22 cellular contexts compared by ENCODE assay signal in genomic region chr17:13750783-13751484, GRCh38.
DNase-seq lines count a peak whose midpoint lies in the region; ATAC-seq and TF ChIP-seq lines count a peak whose summit lies in the region.
"Had no signal": no experiment of that assay in that cellular context is flagged by ENCODE, and none has a peak within 500 bp of the region (broad histone marks: within the 10 kb centered on the region; RNA-seq: fewer than 3 reads in every experiment).

No MANE protein-coding gene starts in this region.

- peaks cover 11% of the 10 kb centered on the region for H3K4me1 Mint-ChIP-seq in MCF 10A (ENCODE audit: insufficient read depth, unreplicated experiment)
- H3K4me1 Mint-ChIP-seq: activated naive CD8-positive, alpha-beta T cell treated with anti-CD3 and anti-CD28 coated beads, Interleukin-2, amount 10 ng/mL, durations not matched to agents 7 days and 5 days; CD8-positive, alpha-beta memory T cell; central memory CD8-positive, alpha-beta T cell; naive B cell; T-cell had no signal

- H3K4me3 Mint-ChIP-seq in MCF 10A (ENCODE audit: unreplicated experiment) = no peak overlapping the region
- H3K4me3 Mint-ChIP-seq: activated naive CD8-positive, alpha-beta T cell treated with anti-CD3 and anti-CD28 coated beads, Interleukin-2, amount 10 ng/mL, durations not matched to agents 7 days and 5 days; CD8-positive, alpha-beta memory T cell; central memory CD8-positive, alpha-beta T cell; naive B cell; T-cell had no signal

- no CpG with 5 or more reads among the region's 8 CpGs for WGBS in iPS DF 6.9 (ENCODE audit: insufficient coverage, insufficient read length)

- no peaks in the 10 kb centered on the region for H3K27me3 Mint-ChIP-seq in MCF 10A (ENCODE audit: insufficient read depth, unreplicated experiment)

- BruUV-seq in MCF 10A (replicated peaks; lab: Mats Ljungman, UMichigan) = no TSS peak

- in situ Hi-C loops in ACHN (cut with HindIII; ENCODE audit: low pct_ligation_motif_present, low pct_unique_long_range_greater_than_20kb, low sequenced_read_pairs) = no loop called here

- H3K4me1 ChIP-seq in breast epithelium (no peaks in the 10 kb centered on the region), iPS DF 6.9 (ENCODE audit: control insufficient read depth, insufficient read depth, low read length) (peaks cover 4% of the 10 kb centered on the region; the same call in 1 of the 2 replicates)
- H3K4me1 ChIP-seq: heart left ventricle, left lung, thyroid gland had no signal

- CTCF ChIA-PET in MCF 10A (lab: Yijun Ruan, JAX) = interaction anchor here (0.7 to 0.9 kb wide), 2 partner anchors 35 to 154 kb away, joined by 3 read pairs; no protein-coding TSS in a partner anchor

- no peaks in the 10 kb centered on the region for H3K27me3 ChIP-seq in breast epithelium
- H3K27me3 ChIP-seq in iPS DF 6.9 (ENCODE audit: control insufficient read depth, insufficient read depth, low read length) = no peaks in the 10 kb centered on the region
- H3K27me3 ChIP-seq: left lung, thyroid gland had no signal

- peak; percentile 28 for DNase-seq in MCF 10A (ENCODE audit: unreplicated experiment)
- DNase-seq in breast epithelium (ENCODE audit: low spot score in 2 of 2) = no peak
- DNase-seq in SW480 (ENCODE audit: low spot score) = peak; percentile 8
- peak; percentile 43 for DNase-seq in iPS DF 6.9 (ENCODE audit: low read depth, low spot score)
- no peak for DNase-seq in ACHN
- no peak for DNase-seq in T1000 (lab: John Stamatoyannopoulos, UW)
- DNase-seq in activated naive CD4-positive, alpha-beta T cell (lab: John Stamatoyannopoulos, UW) = no peak
- DNase-seq: activated CD4-positive, alpha-beta T cell treated with anti-CD3 and anti-CD28 coated beads for 1 hour; activated naive CD8-positive, alpha-beta T cell treated with anti-CD3 and anti-CD28 coated beads, Interleukin-2, amount 10 ng/mL, durations not matched to agents 7 days and 5 days; activated T-cell treated with anti-CD3 and anti-CD28 coated beads, Interleukin-2, amount 50 U/mL, for 1 hour; CD8-positive, alpha-beta memory T cell; heart left ventricle; KG1; left lung; naive B cell; NCI-H146; stimulated activated CD8-positive, alpha-beta memory T cell treated with anti-CD3 and anti-CD28 coated beads, Interleukin-4, amount 100 ng/mL, for 48 hours; T-cell; thyroid gland had no signal

- H3K9me3 Mint-ChIP-seq in MCF 10A (ENCODE audit: unreplicated experiment) = no peaks in the 10 kb centered on the region
- H3K9me3 Mint-ChIP-seq: activated naive CD8-positive, alpha-beta T cell treated with anti-CD3 and anti-CD28 coated beads, Interleukin-2, amount 10 ng/mL, durations not matched to agents 7 days and 5 days; CD8-positive, alpha-beta memory T cell; central memory CD8-positive, alpha-beta T cell; T-cell had no signal

- H3K4me3 ChIP-seq in breast epithelium (no peak overlapping the region), iPS DF 6.9 (ENCODE audit: low read length) (no peak overlapping the region)
- H3K4me3 ChIP-seq: heart left ventricle, left lung, thyroid gland had no signal

- H3K9me3 ChIP-seq in breast epithelium (no peaks in the 10 kb centered on the region), iPS DF 6.9 (ENCODE audit: control insufficient read depth, insufficient read depth, low read length) (no peaks in the 10 kb centered on the region)
- H3K9me3 ChIP-seq: left lung, thyroid gland had no signal

- no peak for TF ChIP-seq POLR2A in breast epithelium (IDR thresholded peaks at IDR 0.05)

- no peak for ATAC-seq in GM18517 (IDR thresholded peaks at IDR 0.05; ENCODE audit: unreplicated experiment)
- ATAC-seq: heart left ventricle, left lung, T-cell had no signal

- intact Hi-C loops in MCF 10A (cut with micrococcal nuclease) (no loop called here), breast epithelium (cut with DNase I; ENCODE audit: low total_unique reads) (no loop called here)

- no peaks in the 10 kb centered on the region for H3K36me3 Mint-ChIP-seq in MCF 10A (ENCODE audit: insufficient read depth, unreplicated experiment)
- H3K36me3 Mint-ChIP-seq: activated naive CD8-positive, alpha-beta T cell treated with anti-CD3 and anti-CD28 coated beads, Interleukin-2, amount 10 ng/mL, durations not matched to agents 7 days and 5 days; CD8-positive, alpha-beta memory T cell; naive B cell; T-cell had no signal

- TF ChIP-seq CTCF in MCF 10A (IDR thresholded peaks at IDR 0.05; ENCODE audit: unreplicated experiment) (no peak), breast epithelium (IDR thresholded peaks at IDR 0.05) (no peak)

- H3K27ac Mint-ChIP-seq in MCF 10A (ENCODE audit: low read depth, unreplicated experiment) = no peak overlapping the region
- H3K27ac Mint-ChIP-seq: activated naive CD8-positive, alpha-beta T cell treated with anti-CD3 and anti-CD28 coated beads, Interleukin-2, amount 10 ng/mL, durations not matched to agents 7 days and 5 days; CD8-positive, alpha-beta memory T cell; naive B cell; T-cell had no signal

- POLR2A ChIA-PET in MCF 10A (lab: Yijun Ruan, JAX) = interaction anchor here (0.8 to 1.4 kb wide), 3 partner anchors 9 to 26 kb away, joined by 3 read pairs; no protein-coding TSS in a partner anchor

- H3K27ac ChIP-seq in breast epithelium = no peak overlapping the region
- no peak overlapping the region for H3K27ac ChIP-seq in iPS DF 6.9 (ENCODE audit: low read length)
- H3K27ac ChIP-seq: 22Rv1, heart left ventricle, left lung, thyroid gland had no signal

- H3K36me3 ChIP-seq in breast epithelium (no peaks in the 10 kb centered on the region), iPS DF 6.9 (ENCODE audit: control insufficient read depth, insufficient read depth, low read length) (no peaks in the 10 kb centered on the region)
- H3K36me3 ChIP-seq: heart left ventricle, left lung, thyroid gland had no signal

Comparison
In these comparisons a context has a peak if more than half of its experiments do, and no peak if none do; other contexts are left out.
1. DNase-seq: peak in MCF 10A (single experiment), SW480 (single experiment) and iPS DF 6.9 (single experiment); none in breast epithelium (0 of 2), ACHN (single experiment), T1000 (single experiment) and activated naive CD4-positive, alpha-beta T cell (0 of 4).